ENCODE assay signal across 22 cellular contexts in the genomic region with DNA sequence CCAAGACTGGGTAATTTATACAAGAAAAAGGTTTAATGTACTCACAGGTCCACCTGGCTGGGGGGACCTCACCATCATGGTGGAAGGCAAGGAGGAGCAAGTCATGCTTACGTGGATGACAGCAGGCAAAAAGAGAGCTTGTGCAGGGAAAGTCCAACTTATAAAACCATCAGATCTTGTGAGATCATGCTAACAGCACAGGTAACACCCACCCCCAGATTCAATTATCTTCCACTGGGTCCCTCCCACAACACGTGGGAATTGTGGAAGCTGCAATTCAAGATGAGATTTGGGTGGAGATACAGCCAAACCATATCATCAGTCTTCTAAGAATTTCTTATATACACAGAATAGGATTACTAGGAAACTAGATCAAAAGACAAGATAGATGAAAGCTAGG.
DNase-seq lines count a peak whose midpoint lies in the region; ATAC-seq and TF ChIP-seq lines count a peak whose summit lies in the region.
"Had no signal": no experiment of that assay in that cellular context is flagged by ENCODE, and none has a peak within 500 bp of the region (broad histone marks: within the 10 kb centered on the region; RNA-seq: fewer than 3 reads in every experiment).

No MANE protein-coding gene starts in this region.

- no peak for TF ChIP-seq POLR2A in erythroblast (IDR thresholded peaks at IDR 0.05; ENCODE audit: low read length)

- in situ Hi-C loops in KBM-7 (cut with MboI; ENCODE audit: low pct_unique_long_range_greater_than_20kb, low sequenced_read_pairs): no loop called here

- no peak for ATAC-seq in GM18870 (IDR thresholded peaks at IDR 0.05; ENCODE audit: unreplicated experiment)
- ATAC-seq: A549, GM12878, GM23338, HCT116 had no signal

- DNase-seq in CMK (ENCODE audit: low read depth): peak; percentile 5
- DNase-seq in KBM-7: peak; percentile 5
- peak; percentile 29 for DNase-seq in OCI-M1 (lab: John Stamatoyannopoulos, UW)
- DNase-seq in erythroblast (lab: John Stamatoyannopoulos, UW): peak; percentile 13 to 22
- DNase-seq in GM03348 (ENCODE audit: low spot score): no peak
- DNase-seq in NCI-H2227 treated with DMSO at 0.1 percent for 48 hours (lab: John Stamatoyannopoulos, UW): no peak
- DNase-seq: 8988T; ACHN; AML-193; BE2C; Calu3; CD4-positive, alpha-beta T cell; CD8-positive, alpha-beta memory T cell; COR-L47; DMS53; DMS79 treated with DMSO at 0.1 percent for 48 hours; H9 had no signal

Comparison
In these comparisons a context has a peak if more than half of its experiments do, and no peak if none do; other contexts are left out.
1. DNase-seq: peak in CMK (single experiment), KBM-7 (single experiment), OCI-M1 (single experiment) and erythroblast (2 of 2); none in GM03348 (single experiment) and NCI-H2227 treated with DMSO at 0.1 percent for 48 hours (single experiment).